In the genomic region with DNA sequence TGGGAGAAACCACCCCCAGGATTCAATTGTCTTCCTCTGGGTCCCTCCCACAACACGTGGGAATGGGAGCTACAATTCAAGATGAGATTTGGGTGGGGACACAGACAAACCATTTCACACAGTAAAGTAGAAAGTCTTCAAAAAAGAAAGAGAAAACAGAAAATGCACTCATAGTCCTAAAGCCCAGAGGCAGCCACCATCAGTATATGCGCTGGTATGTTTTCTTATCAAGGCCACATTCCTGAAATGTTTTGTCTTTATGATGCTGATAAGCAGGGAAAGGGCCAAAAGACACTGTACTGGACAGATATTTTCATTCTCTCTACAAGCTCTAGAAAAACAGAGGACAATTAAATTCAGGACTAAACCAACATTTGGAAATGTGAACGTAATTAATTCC, we compare ENCODE assay signal across 19 cellular contexts.
DNase-seq lines count a peak whose midpoint lies in the region; ATAC-seq and TF ChIP-seq lines count a peak whose summit lies in the region.
"Had no signal": no experiment of that assay in that cellular context is flagged by ENCODE, and none has a peak within 500 bp of the region (broad histone marks: within the 10 kb centered on the region; RNA-seq: fewer than 3 reads in every experiment).

No MANE protein-coding gene starts in this region.

- H3K4me1 ChIP-seq in H9 (ENCODE audit: insufficient read depth, low read length) = no peaks in the 10 kb centered on the region
- no peaks in the 10 kb centered on the region for H3K4me1 ChIP-seq in hepatocyte (ENCODE audit: insufficient read depth)
- H3K4me1 ChIP-seq in trophoblast cell (ENCODE audit: control insufficient read depth in 1 of 2, insufficient read depth in 2 of 2, low read length in 2 of 2) = no peaks in the 10 kb centered on the region
- H3K4me1 ChIP-seq: Peyer's patch had no signal

- no peak overlapping the region for H4K5ac ChIP-seq in H9 (ENCODE audit: insufficient read length, low read depth, low read length)

- H3K18ac ChIP-seq in H9 (ENCODE audit: insufficient read length, low read depth, low read length) (no peak overlapping the region), trophoblast cell (ENCODE audit: low read length) (no peak overlapping the region)

- H3K23me2 ChIP-seq in H9 (ENCODE audit: insufficient read length, low read depth, low read length, poor library complexity, severe bottlenecking) = no peaks in the 10 kb centered on the region

- H3K9me3 Mint-ChIP-seq in H9 = peaks cover 1 to 6% of the 10 kb centered on the region in 2 experiments; a peak in 2 of 5 replicates

- no peak overlapping the region for H4K91ac ChIP-seq in H9 (ENCODE audit: insufficient read length, low read depth, low read length)
- H4K91ac ChIP-seq in trophoblast cell (ENCODE audit: low read depth, low read length) = no peak overlapping the region

- H2BK5ac ChIP-seq in H9 (ENCODE audit: insufficient read length, low read length) (no peak overlapping the region), trophoblast cell (ENCODE audit: low read depth, low read length, poor library complexity) (no peak overlapping the region)

- H2BK120ac ChIP-seq in H9 (ENCODE audit: low read depth, low read length, poor library complexity, severe bottlenecking) = no peak overlapping the region
- H2BK120ac ChIP-seq in trophoblast cell (ENCODE audit: insufficient read depth, low read length, poor library complexity) = no peak overlapping the region

- no peak overlapping the region for H2BK12ac ChIP-seq in H9 (ENCODE audit: insufficient read length, low read depth, low read length)
- no peak overlapping the region for H2BK12ac ChIP-seq in trophoblast cell (ENCODE audit: low read length)

- H3K79me2 ChIP-seq in H9 (ENCODE audit: insufficient read depth, low read length) = no peaks in the 10 kb centered on the region
- H3K79me2 ChIP-seq in hepatocyte = no peaks in the 10 kb centered on the region
- H3K79me2 ChIP-seq in trophoblast cell (ENCODE audit: control insufficient read depth, insufficient read depth, low read length, poor library complexity) = no peaks in the 10 kb centered on the region

- H3K79me1 ChIP-seq in H9 (ENCODE audit: insufficient read depth, low read depth, low read length, poor library complexity, severe bottlenecking) (no peaks in the 10 kb centered on the region), trophoblast cell (ENCODE audit: low read length) (no peaks in the 10 kb centered on the region)

- no CpG with 5 or more reads among the region's 3 CpGs for WGBS in H9 (ENCODE audit: extremely low coverage, insufficient read length, low lambda C conversion rate)
- WGBS in hepatocyte (ENCODE audit: low lambda C conversion rate, missing lambda C conversion rate) = 28% methylated on average over 3 of the region's 3 CpGs
- no CpG with 5 or more reads among the region's 3 CpGs for WGBS in trophoblast cell (ENCODE audit: extremely low coverage, insufficient coverage, insufficient read length)

- no peak overlapping the region for H2AFZ ChIP-seq in H9 (ENCODE audit: low read length)
- H2AFZ ChIP-seq in hepatocyte = no peak overlapping the region
- H2AFZ ChIP-seq in trophoblast cell (ENCODE audit: insufficient read depth, low read length, poor library complexity) = no peak overlapping the region

- H3K14ac ChIP-seq in H9 (ENCODE audit: insufficient read depth, low read length) = no peak overlapping the region
- no peak overlapping the region for H3K14ac ChIP-seq in trophoblast cell (ENCODE audit: low read length)

- no peak for ATAC-seq in HG02642 (IDR thresholded peaks at IDR 0.05; ENCODE audit: poor library complexity, unreplicated experiment)

- DNase-seq in H9 (peak; percentile 6), astrocyte of the hippocampus (ENCODE audit: low read depth, low spot score) (peak; percentile 27), hepatocyte (ENCODE audit: low spot score) (peak; percentile 23), trophoblast cell (peak; percentile 4 to 36), globus pallidus (ENCODE audit: low spot score) (no peak), GDM1 (lab: John Stamatoyannopoulos, UW) (no peak)
- DNase-seq: CD4-positive, CD25-positive, alpha-beta regulatory T cell; COR-L47; DMS 273 treated with DMSO at 0.1 percent for 48 hours; DMS79 treated with DMSO at 0.1 percent for 48 hours; Karpas-422; NCI-H1694; NCI-H2081; NCI-H2171 treated with DMSO at 0.1 percent for 48 hours; NCI-H524 treated with DMSO at 0.1 percent for 48 hours; NCI-H82; Peyer's patch had no signal

- H4K8ac ChIP-seq in H9 (replicated peaks; ENCODE audit: insufficient read length, low read depth, low read length) = no peak overlapping the region
- no peak overlapping the region for H4K8ac ChIP-seq in trophoblast cell (ENCODE audit: low read depth, low read length)

- H3K36me3 Mint-ChIP-seq in H9 (ENCODE audit: insufficient read depth in 1 of 3, low read depth in 3 of 3) = no peaks in the 10 kb centered on the region
- H3K36me3 Mint-ChIP-seq: CD4-positive, CD25-positive, alpha-beta regulatory T cell; IgD-negative memory B cell had no signal

- H4K20me1 ChIP-seq in H9 (ENCODE audit: control insufficient read depth, insufficient read depth, insufficient read length) = no peaks in the 10 kb centered on the region
- no peaks in the 10 kb centered on the region for H4K20me1 ChIP-seq in hepatocyte (ENCODE audit: insufficient read depth, poor library complexity, severe bottlenecking)

- no peak overlapping the region for H3K4ac ChIP-seq in H9 (ENCODE audit: low read depth, low read length)
- H3K4ac ChIP-seq in trophoblast cell (ENCODE audit: low read depth, low read length) = no peak overlapping the region

- no peak overlapping the region for H3K9ac ChIP-seq in H9 (ENCODE audit: extremely low read depth, insufficient read length, low read length)
- H3K9ac ChIP-seq in trophoblast cell (ENCODE audit: low read length) = no peak overlapping the region

- no peak overlapping the region for H3K56ac ChIP-seq in H9 (ENCODE audit: insufficient read length, low read depth, low read length)

- no peaks in the 10 kb centered on the region for H3K9me2 ChIP-seq in hepatocyte (replicated peaks; ENCODE audit: insufficient read depth)

- H3T11ph ChIP-seq in H9 (ENCODE audit: low read length) = no peak overlapping the region

- no peak overlapping the region for H4K12ac ChIP-seq in trophoblast cell (ENCODE audit: low read depth, low read length)

- H3K4me3 ChIP-seq in hepatocyte (no peak overlapping the region), trophoblast cell (ENCODE audit: low read depth, low read length) (no peak overlapping the region)
- H3K4me3 ChIP-seq: Peyer's patch had no signal

- H2AK5ac ChIP-seq in H9 (ENCODE audit: insufficient read length, low read length) (no peak overlapping the region), trophoblast cell (ENCODE audit: low read length) (no peak overlapping the region)

- H3K27me3 Mint-ChIP-seq in H9 (ENCODE audit: low read depth) = no peaks in the 10 kb centered on the region
- H3K27me3 Mint-ChIP-seq: CD4-positive, CD25-positive, alpha-beta regulatory T cell; IgD-negative memory B cell had no signal

- no peak overlapping the region for H2BK15ac ChIP-seq in H9 (ENCODE audit: low read depth, low read length)

- H3K4me2 ChIP-seq in H9 (ENCODE audit: insufficient read depth, insufficient read length, low read length) (no peak overlapping the region), hepatocyte (no peak overlapping the region), trophoblast cell (ENCODE audit: low read length) (no peak overlapping the region)

- peaks cover 8% of the 10 kb centered on the region in 2 experiments for H3K4me1 Mint-ChIP-seq in H9
- H3K4me1 Mint-ChIP-seq: CD4-positive, CD25-positive, alpha-beta regulatory T cell had no signal

- H3K23ac ChIP-seq in H9 (ENCODE audit: insufficient read length, low read depth, low read length) = no peak overlapping the region
- H3K23ac ChIP-seq in trophoblast cell (ENCODE audit: low read length) = no peak overlapping the region

- TF ChIP-seq CTCF in H9 (conservative IDR thresholded peaks at IDR 0.05) (no peak), hepatocyte (IDR thresholded peaks at IDR 0.05; ENCODE audit: poor library complexity) (no peak)

- H3K4me3 Mint-ChIP-seq in H9 = no peak overlapping the region
- H3K4me3 Mint-ChIP-seq: CD4-positive, CD25-positive, alpha-beta regulatory T cell; IgD-negative memory B cell had no signal

- H3K27ac Mint-ChIP-seq in H9 = peak overlapping the region; percentile 46 to 95 (median 79); a peak in 5 of 7 replicates
- H3K27ac Mint-ChIP-seq: CD4-positive, CD25-positive, alpha-beta regulatory T cell; IgD-negative memory B cell had no signal

- H3K9me3 ChIP-seq in H9 (ENCODE audit: control insufficient read depth, low read depth, low read length) = no peaks in the 10 kb centered on the region
- no peaks in the 10 kb centered on the region for H3K9me3 ChIP-seq in hepatocyte (ENCODE audit: low read depth)
- no peaks in the 10 kb centered on the region for H3K9me3 ChIP-seq in trophoblast cell (ENCODE audit: insufficient read depth, low read depth, low read length)
- H3K9me3 ChIP-seq: Peyer's patch had no signal

- H3K36me3 ChIP-seq in hepatocyte (replicated peaks; ENCODE audit: insufficient read depth, low read depth) (no peaks in the 10 kb centered on the region), trophoblast cell (ENCODE audit: control insufficient read depth in 1 of 2, insufficient read depth in 2 of 2, low read length in 2 of 2) (no peaks in the 10 kb centered on the region)
- H3K36me3 ChIP-seq: Peyer's patch had no signal

- H3K27ac ChIP-seq in H9 (ENCODE audit: insufficient read length, low read depth, low read length) (no peak overlapping the region), hepatocyte (no peak overlapping the region), trophoblast cell (ENCODE audit: low read depth, low read length) (no peak overlapping the region)
- H3K27ac ChIP-seq: Peyer's patch had no signal

- H3K27me3 ChIP-seq in H9 (ENCODE audit: insufficient read depth, low read length) (no peaks in the 10 kb centered on the region), hepatocyte (no peaks in the 10 kb centered on the region), trophoblast cell (ENCODE audit: insufficient read depth, low read length) (no peaks in the 10 kb centered on the region)
- H3K27me3 ChIP-seq: Peyer's patch had no signal

- no peak overlapping the region for H2BK20ac ChIP-seq in H9 (ENCODE audit: low read depth, low read length, poor library complexity, severe bottlenecking)

Comparison
In these comparisons a context has a peak if more than half of its experiments do, and no peak if none do; other contexts are left out.
1. DNase-seq: peak in H9 (single experiment), astrocyte of the hippocampus (single experiment), hepatocyte (single experiment) and trophoblast cell (2 of 2); none in globus pallidus (single experiment) and GDM1 (single experiment).